In the genomic region with DNA sequence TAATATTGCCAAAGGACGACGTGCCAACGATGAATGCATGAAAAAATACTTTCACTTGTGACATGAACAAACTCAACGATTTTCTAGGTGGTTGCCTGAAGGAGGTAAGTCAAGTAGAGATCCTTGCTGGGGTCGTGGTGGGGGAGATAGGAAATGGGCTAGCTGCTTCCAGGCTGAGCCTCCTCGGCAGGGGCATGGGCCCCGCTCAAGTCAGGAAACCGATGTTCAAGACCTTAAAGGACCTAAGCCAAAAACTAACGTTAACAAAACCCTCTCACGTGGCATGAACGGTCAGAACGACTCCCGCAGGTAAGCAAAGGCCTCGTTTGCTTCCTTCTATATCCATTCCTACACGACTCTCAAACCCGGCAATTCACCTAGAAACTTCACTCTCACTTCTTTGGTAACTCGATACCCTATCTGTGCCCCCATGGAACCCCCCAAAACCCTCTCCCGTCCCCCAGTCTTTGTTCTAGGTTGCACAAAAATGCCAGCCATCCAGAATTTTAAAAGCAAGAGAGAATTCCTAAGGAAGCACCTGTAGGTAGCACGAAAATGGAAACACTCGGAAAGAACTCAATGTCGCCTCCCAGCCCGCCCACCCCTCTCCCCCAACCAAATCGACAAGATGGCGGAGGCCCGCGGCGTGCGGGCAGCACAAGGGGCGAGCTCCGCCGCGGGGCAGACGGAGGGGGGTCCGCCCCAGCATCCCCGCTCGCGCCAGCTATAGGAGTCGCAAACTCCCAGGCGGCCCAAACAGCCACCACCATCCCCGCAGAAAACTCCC, we compare ENCODE assay signal across 8 cellular contexts. TPM values are rescaled to one million over a fixed set of nuclear protein-coding genes. Genes with fewer than 3 reads are reported as not detected.
DNase-seq lines count a peak whose midpoint lies in the region; ATAC-seq and TF ChIP-seq lines count a peak whose summit lies in the region.

No MANE protein-coding gene starts in this region.

- H3K27ac ChIP-seq in foreskin keratinocyte: peak overlapping the region; percentile 99
- H3K27ac ChIP-seq in prostate gland: peak overlapping the region; percentile 93 to 96

- H3K27me3 ChIP-seq in Loucy (ENCODE audit: insufficient read depth, low read length, poor library complexity, severe bottlenecking) (no peaks in the 10 kb centered on the region), foreskin keratinocyte (no peaks in the 10 kb centered on the region), prostate gland (replicated peaks; ENCODE audit: insufficient read depth) (no peaks in the 10 kb centered on the region)

- peaks cover 45% of the 10 kb centered on the region for H4K20me1 ChIP-seq in Loucy (ENCODE audit: insufficient read depth, low read length, poor library complexity, severe bottlenecking)

- H3K36me3 ChIP-seq in Loucy (ENCODE audit: insufficient read depth, low read length) (peaks cover 28% of the 10 kb centered on the region; the same call in 1 of the 2 replicates), prostate gland (peaks cover 0 to 2% of the 10 kb centered on the region in 2 donors)

- peak; percentile 47 for DNase-seq in NOMO-1 treated with DMSO at 0.1 percent for 48 hours (lab: John Stamatoyannopoulos, UW; ENCODE audit: unreplicated experiment)
- no peak for DNase-seq in NOMO-1 treated with dmso at 0.1 percent for 144 hours (lab: John Stamatoyannopoulos, UW; ENCODE audit: unreplicated experiment)
- DNase-seq in activated CD8-positive, alpha-beta memory T cell treated with anti-CD3 and anti-CD28 coated beads, Interleukin-2, amount 50 U/mL, for 48 hours: peak; percentile 63
- peak in 1 of 2 donors; percentile 12 for DNase-seq in foreskin keratinocyte
- no peak for DNase-seq in prostate gland (ENCODE audit: low spot score)
- DNase-seq in H4 (ENCODE audit: low spot score): no peak

- peak overlapping the region; percentile 92 for H2AFZ ChIP-seq in Loucy (ENCODE audit: low read length)

- H3F3A ChIP-seq in Loucy (ENCODE audit: low read depth): no peaks in the 10 kb centered on the region

- H3K4me1 ChIP-seq in Loucy (ENCODE audit: insufficient read depth, low read length, poor library complexity, severe bottlenecking) (peaks cover 27% of the 10 kb centered on the region), foreskin keratinocyte (peaks cover 8% of the 10 kb centered on the region), prostate gland (replicated peaks) (peaks cover 6% of the 10 kb centered on the region)

- no peaks in the 10 kb centered on the region for H3K9me2 ChIP-seq in Loucy (replicated peaks; ENCODE audit: low read depth, low read length)

- peak overlapping the region; percentile 99 for H3K9ac ChIP-seq in Loucy (ENCODE audit: low read depth, low read length, poor library complexity, severe bottlenecking)

- TF ChIP-seq CTCF in Loucy (conservative IDR thresholded peaks at IDR 0.05; ENCODE audit: low read length) (no peak), foreskin keratinocyte (conservative IDR thresholded peaks at IDR 0.05) (no peak), prostate gland (IDR thresholded peaks at IDR 0.05) (no peak)

- H3K4me2 ChIP-seq in Loucy (ENCODE audit: low read depth, low read length, poor library complexity, severe bottlenecking): peak overlapping the region; percentile 97

- 0% methylated on average over 40 of the region's 40 CpGs for WGBS in prostate gland

- H3K4me3 ChIP-seq in Loucy (ENCODE audit: low read length, poor library complexity, severe bottlenecking) (peak overlapping the region; percentile 97), prostate gland (peak overlapping the region; percentile 76 to 92)

- peak; percentile 4 for ATAC-seq in foreskin keratinocyte
- ATAC-seq in HG03460 (IDR thresholded peaks at IDR 0.05; ENCODE audit: unreplicated experiment): no peak

- no peak for TF ChIP-seq POLR2A in prostate gland (IDR thresholded peaks at IDR 0.05)

- H3K79me2 ChIP-seq in Loucy (ENCODE audit: insufficient read depth, low read length): peaks cover 54% of the 10 kb centered on the region

- intact Hi-C loops in prostate gland (cut with DNase I): loop anchor here (10.0 kb wide), 1 partner anchor 419 kb away; a partner anchor contains a TSS

- no peaks in the 10 kb centered on the region for H3K9me3 ChIP-seq in Loucy (ENCODE audit: insufficient read depth, low read depth, low read length)
- H3K9me3 ChIP-seq in prostate gland: no peaks in the 10 kb centered on the region

RNA-seq across cellular contexts. Expression of a gene that starts 13.6 kb away (rescaled TPM):
- total RNA-seq in foreskin keratinocyte (not detected in 2 replicates), prostate gland (not detected)
- not detected in 2 replicates for polyA plus RNA-seq in foreskin keratinocyte
- total RNA-seq in H4 (2014; rRNA removed; shearing (Covaris generic)): not detected in 2 replicates

RNA-seq across cellular contexts. Expression of a gene that starts 19.8 kb away (rescaled TPM):
- 1.1 and 1.3 TPM in 2 replicates for total RNA-seq in foreskin keratinocyte
- polyA plus RNA-seq in foreskin keratinocyte: 3.9 and 5.0 TPM in 2 replicates
- 10 to 100 TPM in 1 of 2 donors, 1 to 10 TPM in 1; 8.3 to 45.2 TPM for total RNA-seq in prostate gland
- not detected in 2 replicates for total RNA-seq in H4 (2014; rRNA removed; shearing (Covaris generic))

RNA-seq across cellular contexts. Expression of a gene that starts 29.5 kb away (rescaled TPM):
- total RNA-seq in foreskin keratinocyte (not detected in 2 replicates), prostate gland (1 to 10 TPM; 4.0 to 8.5 TPM)
- polyA plus RNA-seq in foreskin keratinocyte: not detected in 2 replicates
- not detected in 2 replicates for total RNA-seq in H4 (2014; rRNA removed; shearing (Covaris generic))

RNA-seq across cellular contexts. Expression of a gene that starts 33.6 kb away (rescaled TPM):
- total RNA-seq in foreskin keratinocyte (not detected in 2 replicates), prostate gland (not detected)
- polyA plus RNA-seq in foreskin keratinocyte: not detected in 2 replicates
- not detected in 2 replicates for total RNA-seq in H4 (2014; rRNA removed; shearing (Covaris generic))

RNA-seq across cellular contexts. Expression of a gene that starts 50.9 kb away (rescaled TPM):
- not detected in 2 replicates for total RNA-seq in foreskin keratinocyte
- not detected in 2 replicates for polyA plus RNA-seq in foreskin keratinocyte
- over 10,000 TPM in 1 of 2 donors, 1,000 to 10,000 TPM in 1; 7,620 to 35,247 TPM for total RNA-seq in prostate gland
- total RNA-seq in H4 (2014; rRNA removed; shearing (Covaris generic)): not detected in 2 replicates

Comparison
In these comparisons a context has a peak if more than half of its experiments do, and no peak if none do; other contexts are left out.
1. DNase-seq: peak in NOMO-1 treated with DMSO at 0.1 percent for 48 hours (single experiment) and activated CD8-positive, alpha-beta memory T cell treated with anti-CD3 and anti-CD28 coated beads, Interleukin-2, amount 50 U/mL, for 48 hours (single experiment); none in NOMO-1 treated with dmso at 0.1 percent for 144 hours (single experiment), prostate gland (single experiment) and H4 (single experiment).